26 cellular contexts compared by ENCODE assay signal in the genomic region with DNA sequence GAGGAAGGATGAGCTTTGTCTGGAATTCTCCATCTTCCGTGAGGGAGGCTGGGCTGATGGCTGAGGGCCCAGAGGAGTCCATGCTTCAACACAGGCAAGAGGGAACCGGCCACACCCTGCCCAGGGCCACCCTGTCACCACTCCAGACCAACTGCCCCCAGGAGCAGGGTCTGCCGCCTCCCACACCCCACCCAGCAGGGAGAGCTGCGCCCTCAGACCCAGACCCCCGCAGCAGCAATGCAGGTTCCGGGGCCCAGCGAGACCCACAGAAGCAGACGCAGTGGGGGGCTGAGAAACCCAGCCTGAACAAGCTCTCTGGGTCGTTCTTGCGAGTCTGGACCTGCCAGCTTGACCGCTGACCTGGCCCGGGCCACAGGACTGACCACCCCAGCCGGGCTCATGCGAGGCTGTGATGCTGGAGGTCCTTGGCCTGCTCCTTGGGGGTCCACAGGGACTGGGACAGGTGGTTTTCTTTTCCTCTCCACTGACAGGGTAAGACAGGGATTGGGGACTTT. TPM values are rescaled to one million over a fixed set of nuclear protein-coding genes. Genes with fewer than 3 reads are reported as not detected.
"Had no signal": no experiment of that assay in that cellular context is flagged by ENCODE, and none has a peak within 500 bp of the region (broad histone marks: within the 10 kb centered on the region; RNA-seq: fewer than 3 reads in every experiment).

No MANE protein-coding gene starts in this region.

- FAIRE-seq: colon, pancreas had no signal

- H3K9ac ChIP-seq: neural progenitor cell had no signal

- DNase-seq: cerebellar nuclear complex; dermis blood vessel endothelial cell; esophagus squamous epithelium; foreskin fibroblast; kidney glomerular epithelial cell; lower lobe of right lung; midbrain; occipital lobe; stimulated activated CD4-positive, alpha-beta T cell treated with anti-CD3 and anti-CD28 coated beads, Interleukin-15, amount 100 ng/mL, for 24 hours; stimulated activated CD4-positive, alpha-beta T cell treated with anti-CD3 and anti-CD28 coated beads, Interleukin-1b, Interleukin-23, amount 100 ng/mL, for 48 hours; stimulated activated CD4-positive, alpha-beta T cell treated with anti-CD3 and anti-CD28 coated beads, Interleukin-4, amount 100 ng/mL, for 4 hours; stimulated activated naive B cell treated with anti-CD40 and anti-IgM and Interleukin-4, amounts not matched to agents 10 μg/mL and 1 μg/mL and 100 μg/mL, for 72 hours; stimulated activated naive CD8-positive, alpha-beta T cell treated with anti-CD3 and anti-CD28 coated beads, Interleukin-15, amount 100 ng/mL, for 72 hours; testis had no signal

- H3K4me3 ChIP-seq: esophagus squamous epithelium, gastroesophageal sphincter, hepatocyte, lower lobe of right lung, neural progenitor cell, pancreas, right lobe of liver, testis, tibial nerve had no signal

- H3K9me3 ChIP-seq: esophagus squamous epithelium, gastroesophageal sphincter, lower lobe of right lung, pancreas, right lobe of liver, testis, tibial nerve had no signal

- H3K36me3 ChIP-seq: esophagus squamous epithelium, gastroesophageal sphincter, lower lobe of right lung, neural progenitor cell, pancreas, right lobe of liver, tibial nerve had no signal

- H3K4me1 ChIP-seq: lower lobe of right lung, neural progenitor cell, pancreas, right lobe of liver had no signal

- H3K27ac ChIP-seq: esophagus squamous epithelium, hepatocyte, lower lobe of right lung, neural progenitor cell, pancreas, right lobe of liver, testis, tibial nerve had no signal

- H3K27me3 ChIP-seq: esophagus squamous epithelium, gastroesophageal sphincter, hepatocyte, neural progenitor cell, pancreas, right lobe of liver, testis, tibial nerve had no signal

- ATAC-seq: gastroesophageal sphincter; left lobe of liver; lower lobe of right lung; natural killer cell treated with Interleukin-12 subunit alpha and Interleukin-12 subunit beta and Interleukin-15 and Interleukin-18, amount 100 ng/mL, for 72 hours; pancreas; right lobe of liver; stimulated activated naive B cell treated with anti-CD40 and anti-IgM and Interleukin-4, amounts not matched to agents 10 μg/mL and 1 μg/mL and 100 μg/mL, for 72 hours; stimulated activated naive CD8-positive, alpha-beta T cell treated with anti-CD3 and anti-CD28 coated beads, Interleukin-15, amount 100 ng/mL, for 72 hours had no signal

RNA-seq across cellular contexts. Expression of a gene that starts 25.0 kb away (rescaled TPM):
- total RNA-seq: dermis blood vessel endothelial cell; epithelial cell of proximal tubule; lower lobe of right lung; natural killer cell treated with Interleukin-12 subunit alpha and Interleukin-12 subunit beta and Interleukin-15 and Interleukin-18, amount 100 ng/mL, for 72 hours; occipital lobe; pancreas; progenitor cell of endocrine pancreas had no signal
- polyA plus RNA-seq: hepatocyte had no signal

RNA-seq across cellular contexts. Expression of a gene that starts 56.5 kb away (rescaled TPM):
- total RNA-seq: dermis blood vessel endothelial cell; epithelial cell of proximal tubule; natural killer cell treated with Interleukin-12 subunit alpha and Interleukin-12 subunit beta and Interleukin-15 and Interleukin-18, amount 100 ng/mL, for 72 hours; occipital lobe; progenitor cell of endocrine pancreas; tibial nerve; ureter had no signal
- polyA plus RNA-seq: hepatocyte had no signal
